Comparison of ENCODE assay signal across 8 cellular contexts in genomic region chr11:66312549-66313320, GRCh38. TPM values are rescaled to one million over a fixed set of nuclear protein-coding genes. Genes with fewer than 3 reads are reported as not detected.
DNase-seq lines count a peak whose midpoint lies in the region; ATAC-seq and TF ChIP-seq lines count a peak whose summit lies in the region.

No MANE protein-coding gene starts in this region.

- H3K4me2 ChIP-seq in smooth muscle cell = peak overlapping the region; percentile 88

- peaks cover 28% of the 10 kb centered on the region for H3K79me2 ChIP-seq in smooth muscle cell (ENCODE audit: low read depth)

- H3F3A ChIP-seq in smooth muscle cell (ENCODE audit: low read depth) = peaks cover 34% of the 10 kb centered on the region

- TF ChIP-seq CTCF in AG04450 (IDR thresholded peaks at IDR 0.05; ENCODE audit: low read depth, low read length) = no peak
- TF ChIP-seq CTCF in activated B cell treated with CpG ODN at 0.5 μM for 24 hours (IDR thresholded peaks at IDR 0.05) = no peak
- no peak for TF ChIP-seq CTCF in cardiac fibroblast (IDR thresholded peaks at IDR 0.05; ENCODE audit: low read depth, low read length)
- no peak for TF ChIP-seq CTCF in smooth muscle cell (IDR thresholded peaks at IDR 0.05; ENCODE audit: borderline replicate concordance, insufficient read depth, poor library complexity, severe bottlenecking)

- peak overlapping the region; percentile 93 for H3K4me3 Mint-ChIP-seq in activated B cell treated with CpG ODN at 0.5 μM for 24 hours
- peak overlapping the region; percentile 88 to 96 (median 94) for H3K4me3 Mint-ChIP-seq in immature natural killer cell

- H3K4me3 ChIP-seq in AG04450 (ENCODE audit: low read depth, low read length) = peak overlapping the region; percentile 87
- peak overlapping the region; percentile 63 to 65 for H3K4me3 ChIP-seq in cardiac fibroblast (replicated peaks in 1 of 2; ENCODE audit: low read depth in 2 of 2, low read length in 2 of 2)
- peak overlapping the region; percentile 47 for H3K4me3 ChIP-seq in smooth muscle cell

- WGBS in smooth muscle cell (ENCODE audit: low lambda C conversion rate) = under 1% methylated on average over 33 of the region's 52 CpGs

- H3K27me3 Mint-ChIP-seq in activated B cell treated with CpG ODN at 0.5 μM for 24 hours (no peaks in the 10 kb centered on the region), immature natural killer cell (ENCODE audit: low read depth in 3 of 3) (peaks cover 9 to 19% (median 11%) of the 10 kb centered on the region in 3 donors)

- intact Hi-C loops in activated B cell treated with CpG ODN at 0.5 μM for 24 hours (cut with micrococcal nuclease) = loop anchor here (1.0 to 2.0 kb wide), 12 partner anchors 16 to 531 kb away; partner anchors contain the start of genes BRMS1, CCDC87, CCS and DPP3

- H4K20me1 ChIP-seq in smooth muscle cell (ENCODE audit: low read depth) = peaks cover 4% of the 10 kb centered on the region

- H3K27ac Mint-ChIP-seq in activated B cell treated with CpG ODN at 0.5 μM for 24 hours (peak overlapping the region; percentile 97), immature natural killer cell (peak overlapping the region; percentile 88 to 98 (median 98))

- peak; percentile 99 for DNase-seq in AG04450 (ENCODE audit: low read depth, low spot score)
- peak; percentile 99 for DNase-seq in NCI-H2227 (lab: John Stamatoyannopoulos, UW; ENCODE audit: unreplicated experiment)
- peak; percentile 96 for DNase-seq in activated B cell treated with CpG ODN at 0.5 μM for 24 hours
- DNase-seq in cardiac fibroblast (ENCODE audit: low read depth in 2 of 2) = peak; percentile 99 to 100
- DNase-seq in immature natural killer cell = peak; percentile 87 to 91 (median 89)
- DNase-seq in smooth muscle cell (lab: John Stamatoyannopoulos, UW; ENCODE audit: unreplicated experiment) = peak; percentile 99

- H3K4me1 Mint-ChIP-seq in activated B cell treated with CpG ODN at 0.5 μM for 24 hours = peaks cover 37% of the 10 kb centered on the region
- H3K4me1 Mint-ChIP-seq in immature natural killer cell = peaks cover 16 to 19% of the 10 kb centered on the region in 2 donors

- TF ChIP-seq POLR2A in GM18951 (IDR thresholded peaks at IDR 0.05; ENCODE audit: extremely low read depth, insufficient read depth, insufficient read length) = peak; percentile 40

- no peaks in the 10 kb centered on the region for H3K36me3 ChIP-seq in smooth muscle cell (ENCODE audit: low read depth)

- POLR2A ChIA-PET in AG04450 (lab: Yijun Ruan, JAX) (interaction anchor here (0.5 to 3.1 kb wide), 22 partner anchors 9 to 748 kb away, joined by 3 to 99 read pairs (median 5); partner anchors contain the start of genes BRMS1, CCDC85B, FOSL1 and PELI3), activated B cell treated with CpG ODN at 0.5 μM for 24 hours (lab: Charles Lee) (interaction anchor here (0.5 to 3.3 kb wide), 34 partner anchors 12 to 1728 kb away, joined by 3 to 26 read pairs (median 4); partner anchors contain the start of genes BRMS1, CCDC85B, DPP3 and MRPL11)

- in situ Hi-C loops in GM18951 (cut with MboI; ENCODE audit: low sequenced_read_pairs, unreplicated experiment) = no loop called here

- H3K36me3 Mint-ChIP-seq in activated B cell treated with CpG ODN at 0.5 μM for 24 hours (ENCODE audit: low read depth) (peaks cover 2% of the 10 kb centered on the region), immature natural killer cell (no peaks in the 10 kb centered on the region)

- no peaks in the 10 kb centered on the region for H3K9me3 Mint-ChIP-seq in activated B cell treated with CpG ODN at 0.5 μM for 24 hours
- no peaks in the 10 kb centered on the region for H3K9me3 Mint-ChIP-seq in immature natural killer cell

- peaks cover 36% of the 10 kb centered on the region for H3K4me1 ChIP-seq in smooth muscle cell (ENCODE audit: low read depth)

- H3K27me3 ChIP-seq in AG04450 (ENCODE audit: control insufficient read depth, insufficient read depth, low read length) (peaks cover 4% of the 10 kb centered on the region), smooth muscle cell (ENCODE audit: low read depth) (no peaks in the 10 kb centered on the region)

- H3K9me3 ChIP-seq in AG04450 (ENCODE audit: control insufficient read depth, insufficient read depth, low read length) (peaks cover 8% of the 10 kb centered on the region; the same call in 1 of the 2 replicates), smooth muscle cell (replicated peaks; ENCODE audit: low read depth) (no peaks in the 10 kb centered on the region)

- peak overlapping the region; percentile 97 for H3K27ac ChIP-seq in AG04450 (ENCODE audit: low read depth, low read length)
- peak overlapping the region; percentile 97 for H3K27ac ChIP-seq in smooth muscle cell (ENCODE audit: low read depth)

- CTCF ChIA-PET in AG04450 (lab: Charles Lee) (interaction anchor here (0.6 to 3.9 kb wide), 21 partner anchors 9 to 960 kb away, joined by 3 to 98 read pairs (median 5); partner anchors contain the start of genes BRMS1, RIN1 and YIF1A), activated B cell treated with CpG ODN at 0.5 μM for 24 hours (lab: Charles Lee) (interaction anchor here (0.6 to 5.1 kb wide), 14 partner anchors 10 to 365 kb away, joined by 3 to 67 read pairs (median 10); partner anchors contain the start of genes BRMS1, DPP3, MRPL11 and RBM4B)

- H2AFZ ChIP-seq in smooth muscle cell (ENCODE audit: low read depth) = no peak overlapping the region

- H3K9ac ChIP-seq in smooth muscle cell (ENCODE audit: low read depth) = peak overlapping the region; percentile 81

- ATAC-seq in HG03159 (IDR thresholded peaks at IDR 0.05; ENCODE audit: unreplicated experiment) = peak; percentile 59
- ATAC-seq in activated B cell treated with CpG ODN at 0.5 μM for 24 hours (ENCODE audit: low read depth) = peak; percentile 68

RNA-seq across cellular contexts. Expression of gene CD248, which starts 4.1 kb away (rescaled TPM):
- polyA plus RNA-seq in AG04450 (2011; rRNA removed) (105 and 128 TPM in 2 replicates), immature natural killer cell (not detected), smooth muscle cell (196 and 287 TPM in 2 replicates)
- polyA minus RNA-seq in AG04450 (2011; rRNA and poly(A)+ RNA removed) = 55.9 and 67.4 TPM in 2 replicates
- total RNA-seq in activated B cell treated with CpG ODN at 0.5 μM for 24 hours (0.22 TPM in 1 of 2 replicates, not detected in the other), smooth muscle cell (29.0 and 35.5 TPM in 2 replicates)

RNA-seq across cellular contexts. Expression of gene TMEM151A, which starts 21.0 kb away (rescaled TPM):
- polyA plus RNA-seq in AG04450 (2011; rRNA removed) (not detected in 2 replicates), immature natural killer cell (not detected), smooth muscle cell (0.13 and 0.64 TPM in 2 replicates)
- polyA minus RNA-seq in AG04450 (2011; rRNA and poly(A)+ RNA removed) = not detected in 2 replicates
- total RNA-seq in activated B cell treated with CpG ODN at 0.5 μM for 24 hours (not detected in 2 replicates), smooth muscle cell (0.18 TPM in 1 of 2 replicates, not detected in the other)

RNA-seq across cellular contexts. Expression of gene RIN1, which starts 23.5 kb away (rescaled TPM):
- polyA plus RNA-seq in AG04450 (2011; rRNA removed) (6.7 and 9.0 TPM in 2 replicates), immature natural killer cell (under 1 TPM in 2 of 3 donors, not detected in 1; 0.17 to 0.20 TPM), smooth muscle cell (15.3 and 18.3 TPM in 2 replicates)
- 5.7 and 5.9 TPM in 2 replicates for polyA minus RNA-seq in AG04450 (2011; rRNA and poly(A)+ RNA removed)
- total RNA-seq in activated B cell treated with CpG ODN at 0.5 μM for 24 hours (0.76 and 0.98 TPM in 2 replicates), smooth muscle cell (7.5 and 18.0 TPM in 2 replicates)

RNA-seq across cellular contexts. Expression of gene YIF1A, which starts 23.8 kb away (rescaled TPM):
- polyA plus RNA-seq in AG04450 (2011; rRNA removed) (126 and 140 TPM in 2 replicates), immature natural killer cell (10 to 100 TPM; 55.7 to 85.2 (median 62.1) TPM), smooth muscle cell (320 and 365 TPM in 2 replicates)
- polyA minus RNA-seq in AG04450 (2011; rRNA and poly(A)+ RNA removed) = 175 and 209 TPM in 2 replicates
- total RNA-seq in activated B cell treated with CpG ODN at 0.5 μM for 24 hours (53.4 and 62.6 TPM in 2 replicates), smooth muscle cell (110 and 195 TPM in 2 replicates)

RNA-seq across cellular contexts. Expression of gene BRMS1, which starts 32.2 kb away (rescaled TPM):
- 35.2 and 39.3 TPM in 2 replicates for polyA plus RNA-seq in AG04450 (2011; rRNA removed)
- 12.9 and 15.2 TPM in 2 replicates for polyA minus RNA-seq in AG04450 (2011; rRNA and poly(A)+ RNA removed)
- total RNA-seq in activated B cell treated with CpG ODN at 0.5 μM for 24 hours = 56.9 and 59.2 TPM in 2 replicates
- 10 to 100 TPM; 69.3 to 79.8 (median 76.3) TPM for polyA plus RNA-seq in immature natural killer cell
- 22.7 and 23.8 TPM in 2 replicates for total RNA-seq in smooth muscle cell
- polyA plus RNA-seq in smooth muscle cell = 44.2 and 56.7 TPM in 2 replicates

Comparison
In these comparisons a context has a peak if more than half of its experiments do, and no peak if none do; other contexts are left out.
1. Peak in every context shown above with its lines: DNase-seq, ATAC-seq, H3K4me3 ChIP-seq and H3K27ac ChIP-seq.
2. RNA of gene CD248, which starts 4.1 kb away (polyA plus RNA-seq): 196 to 287 TPM in smooth muscle cell and 105 to 128 TPM in AG04450; not detected in immature natural killer cell; every median in the first group is over 100 times any median in the second.